8 cellular contexts compared by ENCODE assay signal in the genomic region with DNA sequence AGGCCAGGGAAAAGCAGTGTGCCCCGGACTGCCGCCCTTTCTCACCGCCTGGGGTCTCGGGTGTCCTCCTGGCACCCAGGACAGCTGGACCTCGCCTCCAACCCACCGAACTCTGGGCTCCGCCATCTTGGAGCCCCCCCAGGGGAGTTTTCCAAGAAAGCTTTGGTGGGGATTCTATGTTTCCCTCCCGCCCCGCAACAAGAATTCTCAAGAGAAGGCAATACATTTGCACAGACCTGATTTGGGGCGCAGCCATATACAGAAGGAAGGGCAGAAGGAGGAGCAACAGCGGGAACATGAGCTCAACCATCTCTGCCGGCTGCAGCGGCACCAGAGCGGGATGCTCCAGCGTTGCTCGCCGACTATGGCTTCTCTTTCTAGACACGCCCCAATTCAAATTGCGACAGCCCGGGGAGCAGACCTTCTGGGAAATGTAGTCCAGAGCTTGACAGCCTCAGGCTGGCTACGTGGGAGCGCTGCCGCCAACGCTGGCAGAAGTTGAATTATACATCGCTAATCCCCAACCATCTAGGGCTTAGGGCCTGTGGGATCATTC. TPM values are rescaled to one million over a fixed set of nuclear protein-coding genes. Genes with fewer than 3 reads are reported as not detected.
DNase-seq lines count a peak whose midpoint lies in the region; ATAC-seq, FAIRE-seq and TF ChIP-seq lines count a peak whose summit lies in the region.

A gene with protein sequence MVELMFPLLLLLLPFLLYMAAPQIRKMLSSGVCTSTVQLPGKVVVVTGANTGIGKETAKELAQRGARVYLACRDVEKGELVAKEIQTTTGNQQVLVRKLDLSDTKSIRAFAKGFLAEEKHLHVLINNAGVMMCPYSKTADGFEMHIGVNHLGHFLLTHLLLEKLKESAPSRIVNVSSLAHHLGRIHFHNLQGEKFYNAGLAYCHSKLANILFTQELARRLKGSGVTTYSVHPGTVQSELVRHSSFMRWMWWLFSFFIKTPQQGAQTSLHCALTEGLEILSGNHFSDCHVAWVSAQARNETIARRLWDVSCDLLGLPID (minus strand): TSS at position 371 of the 556 bp plus-strand sequence. CDS start 61 bp downstream, at position 310.

- H3K27me3 Mint-ChIP-seq in activated CD4-positive, alpha-beta T cell treated with anti-CD3 and anti-CD28 coated beads, Interleukin-2, amount 10 ng/mL, durations not matched to agents 7 days and 5 days: no peaks in the 10 kb centered on the region

- peak within 1 kb of the TSS; percentile 80 for H3K4me3 Mint-ChIP-seq in activated CD4-positive, alpha-beta T cell treated with anti-CD3 and anti-CD28 coated beads, Interleukin-2, amount 10 ng/mL, durations not matched to agents 7 days and 5 days

- H3K36me3 Mint-ChIP-seq in activated CD4-positive, alpha-beta T cell treated with anti-CD3 and anti-CD28 coated beads, Interleukin-2, amount 10 ng/mL, durations not matched to agents 7 days and 5 days (ENCODE audit: low read depth): peaks cover 18% of the 10 kb centered on the region

- no peaks in the 10 kb centered on the region for H3K27me3 ChIP-seq in BE2C

- peak within 1 kb of the TSS; percentile 100 for H3K4me3 ChIP-seq in BE2C (ENCODE audit: low read depth, low read length)

- FAIRE-seq in GM19239 (lab: Jason Lieb, UNC): peak; percentile 92

- no peaks in the 10 kb centered on the region for H3K9me3 ChIP-seq in BE2C

- peak; percentile 62 for ATAC-seq in HG03457 (IDR thresholded peaks at IDR 0.05; ENCODE audit: unreplicated experiment)

- CTCF ChIA-PET in activated CD4-positive, alpha-beta T cell treated with anti-CD3 and anti-CD28 coated beads, Interleukin-2, amount 10 ng/mL, durations not matched to agents 7 days and 5 days (lab: Charles Lee): interaction anchor here (1.1 to 2.4 kb wide), 4 partner anchors 9 to 75 kb away, joined by 3 to 13 read pairs (median 4); no protein-coding TSS in a partner anchor

- peak within 1 kb of the TSS; percentile 91 for H3K27ac Mint-ChIP-seq in activated CD4-positive, alpha-beta T cell treated with anti-CD3 and anti-CD28 coated beads, Interleukin-2, amount 10 ng/mL, durations not matched to agents 7 days and 5 days

- no peaks in the 10 kb centered on the region for H3K4me1 ChIP-seq in BE2C

- no peak for TF ChIP-seq CTCF in BE2C (IDR thresholded peaks at IDR 0.05; ENCODE audit: low read depth, low read length)

- POLR2A ChIA-PET in activated CD4-positive, alpha-beta T cell treated with anti-CD3 and anti-CD28 coated beads, Interleukin-2, amount 10 ng/mL, durations not matched to agents 7 days and 5 days (lab: Charles Lee): interaction anchor here (1.2 kb wide), 1 partner anchor 16 kb away, joined by 3 read pairs; no protein-coding TSS in a partner anchor

- H3K36me3 ChIP-seq in BE2C: peaks cover 27% of the 10 kb centered on the region

- no peaks in the 10 kb centered on the region for H3K9me3 Mint-ChIP-seq in activated CD4-positive, alpha-beta T cell treated with anti-CD3 and anti-CD28 coated beads, Interleukin-2, amount 10 ng/mL, durations not matched to agents 7 days and 5 days

- DNase-seq in BE2C: peak; percentile 90
- peak; percentile 78 for DNase-seq in GM19239 (ENCODE audit: insufficient read length, low spot score)
- peak; percentile 89 to 94 for DNase-seq in NCI-H526 (lab: John Stamatoyannopoulos, UW)
- DNase-seq in activated CD4-positive, alpha-beta T cell treated with anti-CD3 and anti-CD28 coated beads, Interleukin-2, amount 10 ng/mL, durations not matched to agents 7 days and 5 days: peak; percentile 92
- DNase-seq in cortex of kidney (lab: John Stamatoyannopoulos, UW): peak; percentile 16
- peak; percentile 97 for DNase-seq in left kidney (ENCODE audit: low read depth, low spot score)
- DNase-seq in stimulated activated CD4-positive, alpha-beta T cell treated with anti-CD3 and anti-CD28 coated beads, Interleukin-2, amount 100 ng/mL, for 24 hours: peak; percentile 80 to 81

- H3K4me1 Mint-ChIP-seq in activated CD4-positive, alpha-beta T cell treated with anti-CD3 and anti-CD28 coated beads, Interleukin-2, amount 10 ng/mL, durations not matched to agents 7 days and 5 days: peaks cover 33% of the 10 kb centered on the region

RNA-seq across cellular contexts. Expression of the gene that starts here (rescaled TPM):
- 115 TPM for polyA plus RNA-seq in BE2C (2012; ENCODE audit: insufficient read depth, insufficient read length, low read depth)
- total RNA-seq in activated CD4-positive, alpha-beta T cell treated with anti-CD3 and anti-CD28 coated beads, Interleukin-2, amount 10 ng/mL, durations not matched to agents 7 days and 5 days: 10 to 100 TPM; 36.7 to 37.9 TPM

Comparison
In these comparisons a context has a peak if more than half of its experiments do, and no peak if none do; other contexts are left out.
1. Peak in every context shown above with its lines: DNase-seq, ATAC-seq and H3K4me3 ChIP-seq.
2. DNase-seq: peak in every context shown above with its lines; median percentile 97 in left kidney; 92 in activated CD4-positive, alpha-beta T cell treated with anti-CD3 and anti-CD28 coated beads, Interleukin-2, amount 10 ng/mL, durations not matched to agents 7 days and 5 days; 92 in NCI-H526; 90 in BE2C; 80 in stimulated activated CD4-positive, alpha-beta T cell treated with anti-CD3 and anti-CD28 coated beads, Interleukin-2, amount 100 ng/mL, for 24 hours; 78 in GM19239; 16 in cortex of kidney.